26 cellular contexts compared by ENCODE assay signal in the genomic region with DNA sequence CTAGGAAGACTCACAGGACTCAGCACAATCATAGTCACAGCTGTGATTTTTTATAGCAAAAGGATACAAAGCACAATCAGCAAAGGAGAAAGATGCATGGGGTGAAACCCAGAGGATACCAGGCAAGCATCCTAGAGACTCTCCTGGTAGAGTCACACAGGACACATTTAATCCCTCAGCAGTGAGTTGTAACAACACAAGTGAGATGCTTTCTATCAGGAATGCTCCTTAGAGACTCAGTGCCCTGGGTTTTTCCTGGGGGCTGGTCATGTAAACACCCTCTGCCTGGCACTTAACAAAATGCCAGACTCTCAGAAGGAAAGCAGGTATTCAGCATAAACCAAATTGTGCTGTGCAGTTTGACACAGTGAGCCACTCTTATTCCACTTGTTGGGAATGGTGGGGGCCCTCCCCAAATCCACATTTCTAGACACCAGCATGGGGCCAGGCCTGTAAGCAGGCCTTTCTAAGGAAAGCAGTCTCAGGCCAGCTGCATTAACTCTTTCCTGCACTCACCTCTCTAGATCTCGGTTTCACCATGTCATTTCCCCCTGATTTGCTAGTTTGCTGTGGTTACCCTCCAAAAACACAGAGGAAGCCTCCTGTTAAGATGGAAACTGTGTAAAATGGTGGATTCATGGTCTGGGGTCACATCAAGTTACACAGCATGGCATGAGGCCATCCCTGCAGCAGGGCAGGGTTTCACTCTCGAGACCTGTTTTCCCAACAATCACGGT. TPM values are rescaled to one million over a fixed set of nuclear protein-coding genes. Genes with fewer than 3 reads are reported as not detected.
A peak's percentile ranks its signal among the peaks of the same experiment; 100 is the strongest.
DNase-seq lines count a peak whose midpoint lies in the region; ATAC-seq and TF ChIP-seq lines count a peak whose summit lies in the region.
"Had no signal": no experiment of that assay in that cellular context is flagged by ENCODE, and none has a peak within 500 bp of the region (broad histone marks: within the 10 kb centered on the region; RNA-seq: fewer than 3 reads in every experiment).

No MANE protein-coding gene starts in this region.

- no peak for DNase-seq in activated naive CD8-positive, alpha-beta T cell treated with anti-CD3 and anti-CD28 coated beads for 36 hours
- DNase-seq in IMR-90, result no peak
- no peak for DNase-seq in endodermal cell
- DNase-seq in NCI-H1694 (lab: John Stamatoyannopoulos, UW), result no peak
- no peak for DNase-seq in NCI-H748 (lab: John Stamatoyannopoulos, UW; ENCODE audit: unreplicated experiment)
- DNase-seq in RWPE1 (ENCODE audit: low spot score), result no peak
- DNase-seq: activated CD8-positive, alpha-beta memory T cell treated with anti-CD3 and anti-CD28 coated beads, Interleukin-2, amount 50 U/mL, for 48 hours; activated naive CD4-positive, alpha-beta T cell treated with Interleukin-2 at 50 U/mL for 16 hours; body of pancreas; DMS 273 treated with DMSO at 0.1 percent for 48 hours; GOT3; Karpas-422; mesendoderm; naive thymus-derived CD4-positive, alpha-beta T cell; NCI-H1048; NCI-H2029; NCI-H345; Peyer's patch; sigmoid colon; SK-N-SH; T-helper 9 cell; transverse colon had no signal

- no peak overlapping the region for H3K4ac ChIP-seq in IMR-90 (ENCODE audit: low read depth, low read length)

- H3K36me3 ChIP-seq in IMR-90 (ENCODE audit: control insufficient read depth, insufficient read depth, low read length) (peaks cover 16% of the 10 kb centered on the region), endodermal cell (ENCODE audit: control insufficient read depth, insufficient read depth, low read length) (peaks cover 60% of the 10 kb centered on the region)

- no peak overlapping the region for H2BK20ac ChIP-seq in IMR-90 (ENCODE audit: low read depth, low read length)

- peaks cover 3% of the 10 kb centered on the region; the same call in 1 of the 2 replicates for H3K9me1 ChIP-seq in IMR-90 (ENCODE audit: insufficient read depth, low read length)

- no peak overlapping the region for H2BK5ac ChIP-seq in IMR-90 (ENCODE audit: low read depth, low read length, poor library complexity, severe bottlenecking)

- peak overlapping the region; percentile 16 for H3K27ac Mint-ChIP-seq in activated naive CD8-positive, alpha-beta T cell
- no peak overlapping the region for H3K27ac Mint-ChIP-seq in activated naive CD8-positive, alpha-beta T cell treated with anti-CD3 and anti-CD28 coated beads for 36 hours
- peak overlapping the region; percentile 84 for H3K27ac Mint-ChIP-seq in endodermal cell
- H3K27ac Mint-ChIP-seq in stimulated activated naive CD8-positive, alpha-beta T cell treated with anti-CD3 and anti-CD28 coated beads, Interleukin-15, Interleukin-2, amounts not matched to agents 100 ng/mL and 50 ng/mL, for 24 hours, result peak overlapping the region; percentile 52

- H3K4me2 ChIP-seq in IMR-90 (ENCODE audit: low read depth, low read length), result no peak overlapping the region
- H3K4me2 ChIP-seq: SK-N-SH had no signal

- H4K5ac ChIP-seq in IMR-90 (ENCODE audit: low read depth, low read length), result no peak overlapping the region

- H2BK120ac ChIP-seq in IMR-90 (ENCODE audit: low read depth, low read length), result no peak overlapping the region

- in situ Hi-C loops in IMR-90 (cut with MboI; ENCODE audit: low sequenced_read_pairs), result no loop called here

- BruUV-seq in IMR-90 (replicated peaks; lab: Mats Ljungman, UMichigan), result no TSS peak

- H3K14ac ChIP-seq in IMR-90 (replicated peaks; ENCODE audit: low read depth, low read length), result no peak overlapping the region

- H3K27me3 ChIP-seq in IMR-90 (ENCODE audit: control insufficient read depth, insufficient read depth, low read length) (no peaks in the 10 kb centered on the region), endodermal cell (ENCODE audit: control insufficient read depth, insufficient read depth, low read length, poor library complexity, severe bottlenecking) (no peaks in the 10 kb centered on the region)
- H3K27me3 ChIP-seq: body of pancreas, Peyer's patch, sigmoid colon, transverse colon had no signal

- H3K27me3 Mint-ChIP-seq in activated naive CD8-positive, alpha-beta T cell, result no peaks in the 10 kb centered on the region
- no peaks in the 10 kb centered on the region for H3K27me3 Mint-ChIP-seq in activated naive CD8-positive, alpha-beta T cell treated with anti-CD3 and anti-CD28 coated beads for 36 hours
- H3K27me3 Mint-ChIP-seq in endodermal cell (ENCODE audit: insufficient read depth), result no peaks in the 10 kb centered on the region
- no peaks in the 10 kb centered on the region for H3K27me3 Mint-ChIP-seq in stimulated activated naive CD8-positive, alpha-beta T cell treated with anti-CD3 and anti-CD28 coated beads, Interleukin-15, Interleukin-2, amounts not matched to agents 100 ng/mL and 50 ng/mL, for 24 hours
- H3K27me3 Mint-ChIP-seq: naive thymus-derived CD4-positive, alpha-beta T cell had no signal

- no peak overlapping the region for H3K23ac ChIP-seq in IMR-90 (ENCODE audit: low read depth, low read length)

- CTCF ChIA-PET in IMR-90 (lab: Yijun Ruan, JAX), result no interaction called here
- CTCF ChIA-PET in RWPE1 (lab: Yijun Ruan, JAX), result no interaction called here

- intact Hi-C loops in IMR-90 (cut with micrococcal nuclease), result loop anchor here (5.0 kb wide), 1 partner anchor 101 kb away; no protein-coding TSS in a partner anchor

- no peak overlapping the region for H4K8ac ChIP-seq in IMR-90 (ENCODE audit: low read depth in 2 of 2, low read length in 2 of 2)

- H3K9me3 ChIP-seq in IMR-90 (ENCODE audit: control insufficient read depth, insufficient read depth, low read length) (no peaks in the 10 kb centered on the region), endodermal cell (ENCODE audit: control insufficient read depth, low read length) (no peaks in the 10 kb centered on the region)
- H3K9me3 ChIP-seq: body of pancreas, Peyer's patch, sigmoid colon, SK-N-SH, transverse colon had no signal

- H2BK15ac ChIP-seq in IMR-90 (ENCODE audit: low read depth, low read length), result no peak overlapping the region

- H3K4me3 ChIP-seq in IMR-90 (ENCODE audit: insufficient read depth, low read depth, low read length) (no peak overlapping the region), endodermal cell (ENCODE audit: low read length) (no peak overlapping the region)
- H3K4me3 ChIP-seq: body of pancreas, Peyer's patch, sigmoid colon, transverse colon had no signal

- no peak overlapping the region for H3K56ac ChIP-seq in IMR-90 (ENCODE audit: extremely low read depth, insufficient read depth, low read length)

- peaks cover 9 to 38% of the 10 kb centered on the region in 2 experiments for H3K79me1 ChIP-seq in IMR-90 (ENCODE audit: low read depth in 1 of 2, low read length in 2 of 2)

- no peak overlapping the region for H3K27ac ChIP-seq in IMR-90 (ENCODE audit: insufficient read depth, low read length)
- H3K27ac ChIP-seq in endodermal cell (ENCODE audit: low read depth, low read length), result no peak overlapping the region
- no peak overlapping the region for H3K27ac ChIP-seq in RWPE1
- H3K27ac ChIP-seq: body of pancreas, parathyroid adenoma, Peyer's patch, sigmoid colon, transverse colon had no signal

- no peak overlapping the region for H2AK5ac ChIP-seq in IMR-90 (ENCODE audit: low read depth, low read length)

- peaks cover 19% of the 10 kb centered on the region for H3K36me3 Mint-ChIP-seq in activated naive CD8-positive, alpha-beta T cell
- H3K36me3 Mint-ChIP-seq in activated naive CD8-positive, alpha-beta T cell treated with anti-CD3 and anti-CD28 coated beads for 36 hours, result peaks cover 29% of the 10 kb centered on the region
- peaks cover 58% of the 10 kb centered on the region for H3K36me3 Mint-ChIP-seq in endodermal cell (ENCODE audit: low read depth)
- peaks cover 74% of the 10 kb centered on the region for H3K36me3 Mint-ChIP-seq in stimulated activated naive CD8-positive, alpha-beta T cell treated with anti-CD3 and anti-CD28 coated beads, Interleukin-15, Interleukin-2, amounts not matched to agents 100 ng/mL and 50 ng/mL, for 24 hours (ENCODE audit: low read depth)

- WGBS in IMR-90 (ENCODE audit: extremely low coverage in 2 of 2, insufficient read length in 1 of 2), 2 experiments, result no CpG with 5 or more reads among the region's 3 CpGs
- 91% methylated on average over 3 of the region's 3 CpGs; no CpG with 5 or more reads in 1 of the 2 experiments for WGBS in endodermal cell (ENCODE audit: insufficient coverage in 1 of 2, insufficient read length in 1 of 2), 2 experiments

- H4K91ac ChIP-seq in IMR-90 (ENCODE audit: insufficient read depth, low read depth, low read length), result no peak overlapping the region

- POLR2A ChIA-PET in IMR-90 (lab: Charles Lee; ENCODE audit: unreplicated experiment) (no interaction called here), RWPE1 (lab: Yijun Ruan, JAX; ENCODE audit: low non-redundant PET) (no interaction called here)

- no peak overlapping the region for H3K9ac ChIP-seq in IMR-90 (ENCODE audit: low read depth, low read length)
- no peak overlapping the region for H3K9ac ChIP-seq in endodermal cell (ENCODE audit: extremely low read depth, low read length, poor library complexity, severe bottlenecking)
- H3K9ac ChIP-seq: parathyroid adenoma, SK-N-SH had no signal

- no peak overlapping the region for H2AFZ ChIP-seq in IMR-90 (replicated peaks; ENCODE audit: low read length, poor library complexity)
- H2AFZ ChIP-seq: parathyroid adenoma had no signal

- no peak for TF ChIP-seq RAD21 in IMR-90 (IDR thresholded peaks at IDR 0.05; ENCODE audit: low read length)

- no peak for TF ChIP-seq POLR2A in IMR-90 (IDR thresholded peaks at IDR 0.05; ENCODE audit: low read depth, low read length)

- no peak overlapping the region for H3K4me3 Mint-ChIP-seq in activated naive CD8-positive, alpha-beta T cell
- H3K4me3 Mint-ChIP-seq in activated naive CD8-positive, alpha-beta T cell treated with anti-CD3 and anti-CD28 coated beads for 36 hours, result no peak overlapping the region
- no peak overlapping the region for H3K4me3 Mint-ChIP-seq in endodermal cell
- H3K4me3 Mint-ChIP-seq in stimulated activated naive CD8-positive, alpha-beta T cell treated with anti-CD3 and anti-CD28 coated beads, Interleukin-15, Interleukin-2, amounts not matched to agents 100 ng/mL and 50 ng/mL, for 24 hours, result no peak overlapping the region
- H3K4me3 Mint-ChIP-seq: CD14-positive monocyte; naive thymus-derived CD4-positive, alpha-beta T cell had no signal

- no peak for ATAC-seq in IMR-90 (ENCODE audit: low read depth)
- ATAC-seq: body of pancreas; naive thymus-derived CD4-positive, alpha-beta T cell had no signal

- H3K9me3 Mint-ChIP-seq in activated naive CD8-positive, alpha-beta T cell (ENCODE audit: low read depth), result no peaks in the 10 kb centered on the region
- peaks cover 2% of the 10 kb centered on the region for H3K9me3 Mint-ChIP-seq in activated naive CD8-positive, alpha-beta T cell treated with anti-CD3 and anti-CD28 coated beads for 36 hours
- H3K9me3 Mint-ChIP-seq in endodermal cell, result peaks cover 4% of the 10 kb centered on the region
- no peaks in the 10 kb centered on the region for H3K9me3 Mint-ChIP-seq in stimulated activated naive CD8-positive, alpha-beta T cell treated with anti-CD3 and anti-CD28 coated beads, Interleukin-15, Interleukin-2, amounts not matched to agents 100 ng/mL and 50 ng/mL, for 24 hours

- peaks cover 2% of the 10 kb centered on the region for H3K4me1 Mint-ChIP-seq in activated naive CD8-positive, alpha-beta T cell (ENCODE audit: low read depth)
- peaks cover 7% of the 10 kb centered on the region for H3K4me1 Mint-ChIP-seq in activated naive CD8-positive, alpha-beta T cell treated with anti-CD3 and anti-CD28 coated beads for 36 hours
- no peaks in the 10 kb centered on the region for H3K4me1 Mint-ChIP-seq in endodermal cell
- H3K4me1 Mint-ChIP-seq in stimulated activated naive CD8-positive, alpha-beta T cell treated with anti-CD3 and anti-CD28 coated beads, Interleukin-15, Interleukin-2, amounts not matched to agents 100 ng/mL and 50 ng/mL, for 24 hours (ENCODE audit: low read depth), result peaks cover 17% of the 10 kb centered on the region
- H3K4me1 Mint-ChIP-seq: CD14-positive monocyte had no signal

- no peaks in the 10 kb centered on the region; the same call in 1 of the 2 replicates for H4K20me1 ChIP-seq in IMR-90 (ENCODE audit: insufficient read depth, low read length)

- dilution Hi-C loops in IMR-90 (cut with HindIII; ENCODE audit: low sequenced_read_pairs, unreplicated experiment), result no loop called here

- H3K4me1 ChIP-seq in IMR-90 (ENCODE audit: control insufficient read depth, insufficient read depth, low read length), result no peaks in the 10 kb centered on the region
- H3K4me1 ChIP-seq in endodermal cell (ENCODE audit: control insufficient read depth, insufficient read depth, low read length), result no peaks in the 10 kb centered on the region
- H3K4me1 ChIP-seq: body of pancreas, parathyroid adenoma, Peyer's patch, transverse colon had no signal

- peak overlapping the region; percentile 26 for H2AK9ac ChIP-seq in IMR-90 (replicated peaks; ENCODE audit: low read depth, low read length, poor library complexity)

- TF ChIP-seq CTCF in IMR-90 (conservative IDR thresholded peaks at IDR 0.05; ENCODE audit: low read depth, low read length) (no peak), endodermal cell (conservative IDR thresholded peaks at IDR 0.05) (no peak), RWPE1 (conservative IDR thresholded peaks at IDR 0.05; ENCODE audit: low read depth) (no peak)

- no peak overlapping the region for H3K18ac ChIP-seq in IMR-90 (ENCODE audit: low read depth, low read length)

RNA-seq across cellular contexts. Expression of a gene that starts 16.9 kb away (rescaled TPM):
- not detected for total RNA-seq in activated naive CD8-positive, alpha-beta T cell treated with anti-CD3 and anti-CD28 coated beads for 36 hours
- under 0.01 TPM in 2 replicates for total RNA-seq in IMR-90 (2012; rRNA removed)
- polyA plus RNA-seq in IMR-90 (2012; rRNA removed), result not detected in 2 replicates
- not detected in 2 replicates for polyA plus RNA-seq in IMR-90 (2012; cell fraction: cytosol; rRNA removed)
- polyA plus RNA-seq in IMR-90 (2012; cell fraction: nucleus; rRNA removed; ENCODE audit: low replicate concordance), result not detected in 2 replicates
- not detected for total RNA-seq in endodermal cell
- 2,034 TPM for polyA plus RNA-seq in endodermal cell (2013, experiment 1 of 2)
- polyA plus RNA-seq in endodermal cell (2013, experiment 2 of 2), result 2,520 TPM
- total RNA-seq: body of pancreas; naive thymus-derived CD4-positive, alpha-beta T cell; sigmoid colon had no signal
- polyA plus RNA-seq: CD14-positive monocyte; naive thymus-derived CD4-positive, alpha-beta T cell; sigmoid colon; SK-N-SH had no signal
